29 cellular contexts compared by ENCODE assay signal in genomic region chr4:54184581-54184980, GRCh38. TPM values are rescaled to one million over a fixed set of nuclear protein-coding genes. Genes with fewer than 3 reads are reported as not detected.
"Had no signal": no experiment of that assay in that cellular context is flagged by ENCODE, and none has a peak within 500 bp of the region (broad histone marks: within the 10 kb centered on the region; RNA-seq: fewer than 3 reads in every experiment).

No MANE protein-coding gene starts in this region.

- DNase-seq: activated CD4-positive, alpha-beta memory T cell treated with anti-CD3 and anti-CD28 coated beads, Interleukin-2, amount 10 ng/mL, durations not matched to agents 7 days and 5 days; activated CD4-positive, alpha-beta T cell treated with anti-CD3 and anti-CD28 coated beads for 1 hour; activated CD4-positive, alpha-beta T cell treated with anti-CD3 and anti-CD28 coated beads for 4 hours; activated CD4-positive, alpha-beta T cell treated with anti-CD3 and anti-CD28 coated beads, Interleukin-2, amount 10 ng/mL, durations not matched to agents 7 days and 5 days; activated CD4-positive, alpha-beta T cell treated with anti-CD3 and anti-CD28 coated beads, Interleukin-2, amount 50 U/mL, for 4 hours; activated CD8-positive, alpha-beta memory T cell treated with anti-CD3 and anti-CD28 coated beads, Interleukin-2, amount 50 U/mL, for 48 hours; activated gamma-delta T cell; activated naive CD4-positive, alpha-beta T cell; activated naive CD4-positive, alpha-beta T cell treated with anti-CD3 and anti-CD28 coated beads, Interleukin-2, amount 10 ng/mL, durations not matched to agents 7 days and 5 days; activated naive CD8-positive, alpha-beta T cell treated with anti-CD3 and anti-CD28 coated beads, Interleukin-2, amount 10 ng/mL, durations not matched to agents 7 days and 5 days; activated T-cell treated with anti-CD3 and anti-CD28 coated beads for 4 hours; activated T-cell treated with anti-CD3 and anti-CD28 coated beads, Interleukin-2, amount 50 U/mL, for 24 hours; activated T-cell treated with anti-CD3 and anti-CD28 coated beads, Interleukin-2, amount 50 U/mL, for 72 hours; central memory CD4-positive, alpha-beta T cell; cerebellar nuclear complex; colonic mucosa; effector CD8-positive, alpha-beta T cell; esophagus squamous epithelium; foreskin melanocyte; head of caudate nucleus; T-helper 1 cell; T-helper 17 cell; T1000 had no signal

- H3K9me3 ChIP-seq: ascending aorta, breast epithelium, colonic mucosa, esophagus squamous epithelium, gastroesophageal sphincter had no signal

- H3K27ac ChIP-seq: ascending aorta, breast epithelium, cardiac muscle cell, colonic mucosa, epithelial cell of prostate, esophagus squamous epithelium, gastroesophageal sphincter had no signal

- H3K36me3 ChIP-seq: ascending aorta, breast epithelium, cardiac muscle cell, colonic mucosa, esophagus squamous epithelium, gastroesophageal sphincter had no signal

- H3K4me1 ChIP-seq: ascending aorta, breast epithelium, colonic mucosa, esophagus squamous epithelium, gastroesophageal sphincter had no signal

- H3K27me3 ChIP-seq: ascending aorta, breast epithelium, cardiac muscle cell, colonic mucosa, esophagus squamous epithelium had no signal

- ATAC-seq: activated naive CD4-positive, alpha-beta T cell treated with anti-CD3 and anti-CD28 coated beads, Interleukin-2, amount 50 U/mL, for 72 hours; activated T-cell treated with anti-CD3 and anti-CD28 coated beads, Interleukin-2, amount 50 U/mL, for 72 hours; gastroesophageal sphincter; T-helper 17 cell had no signal

- H3K4me3 ChIP-seq: ascending aorta, breast epithelium, cardiac muscle cell, colonic mucosa, esophagus squamous epithelium, gastroesophageal sphincter had no signal

RNA-seq across cellular contexts. Expression of gene PDGFRA, which starts 44.5 kb away (rescaled TPM):
- total RNA-seq: activated CD4-positive, alpha-beta T cell treated with anti-CD3 and anti-CD28 coated beads, Interleukin-2, amount 10 ng/mL, durations not matched to agents 7 days and 5 days; activated naive CD8-positive, alpha-beta T cell treated with anti-CD3 and anti-CD28 coated beads, Interleukin-2, amount 10 ng/mL, durations not matched to agents 7 days and 5 days had no signal
